ENCODE assay signal across 8 cellular contexts in the genomic region with DNA sequence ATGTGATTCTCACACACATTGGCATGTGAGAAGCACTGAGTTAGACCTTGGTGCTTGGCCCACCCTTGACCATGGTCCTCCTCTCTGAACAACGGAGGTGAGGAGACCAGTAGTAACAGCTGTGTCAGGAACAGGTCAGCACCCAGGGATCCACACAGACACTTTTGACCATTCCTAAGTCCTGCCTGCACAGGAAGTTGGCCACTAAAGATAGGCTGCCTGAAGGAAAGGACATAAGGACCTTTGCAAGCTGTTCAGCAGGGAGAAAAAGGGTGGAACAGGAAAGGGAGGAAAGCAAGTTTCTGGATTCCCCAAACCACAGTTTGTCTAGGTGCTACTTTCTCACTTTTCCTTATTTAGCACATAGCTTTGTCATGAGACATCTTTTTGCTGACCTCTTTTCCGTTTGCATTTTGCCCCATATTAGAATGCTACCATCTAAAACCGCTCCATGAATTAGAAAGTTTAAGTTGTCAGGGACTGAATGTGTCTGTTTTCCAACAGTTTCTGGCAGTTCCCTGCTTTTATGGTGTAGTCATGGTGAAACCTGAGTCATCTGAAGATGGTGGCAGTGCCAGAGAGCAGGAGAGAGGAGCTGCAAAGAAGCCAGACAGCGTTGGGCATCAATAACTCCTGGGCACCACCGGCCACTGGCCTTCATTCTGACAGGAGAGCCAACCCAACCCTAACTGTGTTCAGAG. TPM values are rescaled to one million over a fixed set of nuclear protein-coding genes. Genes with fewer than 3 reads are reported as not detected.
A peak's percentile ranks its signal among the peaks of the same experiment; 100 is the strongest.
DNase-seq lines count a peak whose midpoint lies in the region; ATAC-seq lines count a peak whose summit lies in the region.

No MANE protein-coding gene starts in this region.

- ATAC-seq in aorta (ENCODE audit: low FRiP score) (peak; percentile 72), HG02981 (IDR thresholded peaks at IDR 0.05; ENCODE audit: unreplicated experiment) (no peak), GM21529 (IDR thresholded peaks at IDR 0.05; ENCODE audit: unreplicated experiment) (no peak)

- peak overlapping the region; percentile 8 to 46 for H3K27ac ChIP-seq in aorta (ENCODE audit: low read depth in 1 of 2, low read length in 2 of 2)

- peaks cover 0 to 2% of the 10 kb centered on the region in 2 donors for H3K4me1 ChIP-seq in aorta (ENCODE audit: control insufficient read depth in 1 of 2, insufficient read depth in 2 of 2, low read length in 2 of 2)

- intact Hi-C loops in aorta (cut with DNase I): no loop called here

- DNase-seq in stimulated activated CD4-positive, alpha-beta T cell treated with anti-CD3 and anti-CD28 coated beads, Interleukin-15, amount 100 ng/mL, for 24 hours: peak; percentile 20
- no peak for DNase-seq in stimulated activated CD4-positive, alpha-beta T cell treated with anti-CD3 and anti-CD28 coated beads, Interleukin-1b, Interleukin-23, amount 100 ng/mL, for 48 hours
- DNase-seq in astrocyte of the hippocampus (ENCODE audit: low read depth, low spot score) (peak; percentile 69), left kidney (ENCODE audit: low read depth, low spot score) (peak; percentile 31), aorta (peak in 1 of 2 donors; percentile 74), NOMO-1 (lab: John Stamatoyannopoulos, UW; ENCODE audit: unreplicated experiment in 2 of 2) (no peak)

- no peaks in the 10 kb centered on the region for H3K27me3 ChIP-seq in aorta (ENCODE audit: control insufficient read depth in 1 of 2, insufficient read depth in 2 of 2, low read length in 1 of 2)

- 15 to 28% methylated on average over 5 of the region's 5 CpGs for WGBS in aorta, 2 donors

- H3K4me3 ChIP-seq in aorta (ENCODE audit: low read length in 2 of 2): peak overlapping the region; percentile 57 to 68

- no peaks in the 10 kb centered on the region for H3K36me3 ChIP-seq in aorta (ENCODE audit: control insufficient read depth in 1 of 2, insufficient read depth in 2 of 2, low read length in 1 of 2)

- no peaks in the 10 kb centered on the region for H3K9me3 ChIP-seq in aorta (ENCODE audit: control insufficient read depth, low read length)

RNA-seq across cellular contexts. Expression of a gene that starts 1.1 kb away (rescaled TPM):
- 10 to 100 TPM; 26.1 to 29.8 TPM for total RNA-seq in aorta
- 1 to 10 TPM; 1.9 to 4.3 TPM for polyA plus RNA-seq in aorta

RNA-seq across cellular contexts. Expression of a gene that starts 41.1 kb away (rescaled TPM):
- total RNA-seq in aorta: 10 to 100 TPM; 22.0 to 22.4 TPM
- 10 to 100 TPM; 10.7 to 10.8 TPM for polyA plus RNA-seq in aorta

Comparison
In these comparisons a context has a peak if more than half of its experiments do, and no peak if none do; other contexts are left out.
1. DNase-seq: peak in stimulated activated CD4-positive, alpha-beta T cell treated with anti-CD3 and anti-CD28 coated beads, Interleukin-15, amount 100 ng/mL, for 24 hours (single experiment), astrocyte of the hippocampus (single experiment) and left kidney (single experiment); none in stimulated activated CD4-positive, alpha-beta T cell treated with anti-CD3 and anti-CD28 coated beads, Interleukin-1b, Interleukin-23, amount 100 ng/mL, for 48 hours (single experiment) and NOMO-1 (0 of 2).